Comparison of ENCODE assay signal across 9 cellular contexts in the genomic region with DNA sequence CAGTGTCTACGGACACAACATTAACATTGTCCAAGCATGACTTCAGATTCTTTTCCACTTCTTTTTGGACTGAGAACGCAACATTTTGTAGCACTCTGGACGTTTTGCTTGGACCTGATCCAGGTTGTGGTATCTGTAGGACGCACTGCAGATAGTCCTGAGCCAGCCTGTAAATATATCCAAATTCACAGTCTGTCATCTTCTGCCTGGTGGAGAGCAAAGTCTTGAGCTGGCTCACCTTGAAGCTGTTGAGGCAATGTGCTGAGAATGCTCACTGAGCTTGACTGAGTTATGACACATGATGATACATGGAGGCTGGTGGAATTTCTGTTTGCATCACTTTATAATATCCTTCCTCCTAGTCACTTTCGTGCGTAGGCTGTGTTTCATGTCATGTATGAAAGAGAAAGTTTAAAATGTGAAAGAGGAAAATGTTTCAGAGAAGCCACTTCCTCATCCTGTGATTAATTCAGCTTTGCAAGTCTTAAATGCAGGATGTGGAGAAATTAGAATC.
DNase-seq lines count a peak whose midpoint lies in the region; ATAC-seq and TF ChIP-seq lines count a peak whose summit lies in the region.
"Had no signal": no experiment of that assay in that cellular context is flagged by ENCODE, and none has a peak within 500 bp of the region (broad histone marks: within the 10 kb centered on the region; RNA-seq: fewer than 3 reads in every experiment).

TSS of gene BCL2A1 (minus strand) at position 276 of the 514 bp plus-strand sequence. CDS start at position 199, 77 bp downstream.

- H3K4me3 ChIP-seq in AG10803 (ENCODE audit: low read length): peak within 1 kb of the TSS; percentile 7
- peak within 1 kb of the TSS; percentile 44 for H3K4me3 ChIP-seq in HL-60 (replicated peaks; ENCODE audit: insufficient read depth, low read length)
- H3K4me3 ChIP-seq in effector memory CD4-positive, alpha-beta T cell (ENCODE audit: insufficient read depth, low read depth, low read length, poor library complexity, severe bottlenecking): peak within 1 kb of the TSS; percentile 56
- peak within 1 kb of the TSS; percentile 5 to 30 (median 11) for H3K4me3 ChIP-seq in skin epidermis

- no peaks in the 10 kb centered on the region for H3K9me3 ChIP-seq in effector memory CD4-positive, alpha-beta T cell (ENCODE audit: control insufficient read depth, low read length)

- H3K36me3 ChIP-seq in effector memory CD4-positive, alpha-beta T cell (ENCODE audit: control insufficient read depth, insufficient read depth, low read length): no peaks in the 10 kb centered on the region

- peak within 1 kb of the TSS; percentile 71 for H3K27ac ChIP-seq in HL-60 (replicated peaks)
- H3K27ac ChIP-seq in effector memory CD4-positive, alpha-beta T cell (ENCODE audit: insufficient read depth, low read length, poor library complexity, severe bottlenecking): peak within 1 kb of the TSS; percentile 63
- peak within 1 kb of the TSS in 12 of 21 experiments; percentile 5 to 80 (median 40) for H3K27ac ChIP-seq in skin epidermis

- TF ChIP-seq CTCF in AG10803 (conservative IDR thresholded peaks at IDR 0.05; ENCODE audit: low read length) (no peak), HL-60 (IDR thresholded peaks at IDR 0.05; ENCODE audit: insufficient read depth, low read length) (no peak)

- peak; percentile 64 for ATAC-seq in GM19397 (IDR thresholded peaks at IDR 0.05; ENCODE audit: unreplicated experiment)

- DNase-seq in AG10803 (ENCODE audit: low read depth): peak; percentile 83
- DNase-seq in HL-60 (ENCODE audit: low read depth in 1 of 2, low spot score in 1 of 2): peak; percentile 87 to 96
- peak; percentile 46 for DNase-seq in activated CD4-positive, alpha-beta T cell treated with anti-CD3 and anti-CD28 coated beads for 1 hour
- DNase-seq in effector memory CD4-positive, alpha-beta T cell: peak in 2 of 3 donors; percentile 13 to 31
- DNase-seq in NCI-H510A (lab: John Stamatoyannopoulos, UW): no peak
- DNase-seq in NCI-H2107 (lab: John Stamatoyannopoulos, UW): no peak
- DNase-seq: right cardiac atrium had no signal

- peaks cover 20% of the 10 kb centered on the region for H3K4me1 ChIP-seq in effector memory CD4-positive, alpha-beta T cell (ENCODE audit: control insufficient read depth, insufficient read depth, low read length, poor library complexity, severe bottlenecking)

- no peaks in the 10 kb centered on the region for H3K27me3 ChIP-seq in HL-60 (ENCODE audit: insufficient read depth, poor library complexity, severe bottlenecking)
- no peaks in the 10 kb centered on the region for H3K27me3 ChIP-seq in effector memory CD4-positive, alpha-beta T cell (replicated peaks; ENCODE audit: control insufficient read depth, insufficient read depth, low read length, poor library complexity, severe bottlenecking)

Comparison
In these comparisons a context has a peak if more than half of its experiments do, and no peak if none do; other contexts are left out.
1. DNase-seq: peak in AG10803 (single experiment), HL-60 (2 of 2), activated CD4-positive, alpha-beta T cell treated with anti-CD3 and anti-CD28 coated beads for 1 hour (single experiment) and effector memory CD4-positive, alpha-beta T cell (2 of 3); none in NCI-H510A (single experiment) and NCI-H2107 (single experiment).
2. Peak in every context shown above with its lines, with median percentiles within 50 percentile points of each other: H3K4me3 ChIP-seq and H3K27ac ChIP-seq.